Comparison of ENCODE assay signal across 8 cellular contexts in the genomic region with DNA sequence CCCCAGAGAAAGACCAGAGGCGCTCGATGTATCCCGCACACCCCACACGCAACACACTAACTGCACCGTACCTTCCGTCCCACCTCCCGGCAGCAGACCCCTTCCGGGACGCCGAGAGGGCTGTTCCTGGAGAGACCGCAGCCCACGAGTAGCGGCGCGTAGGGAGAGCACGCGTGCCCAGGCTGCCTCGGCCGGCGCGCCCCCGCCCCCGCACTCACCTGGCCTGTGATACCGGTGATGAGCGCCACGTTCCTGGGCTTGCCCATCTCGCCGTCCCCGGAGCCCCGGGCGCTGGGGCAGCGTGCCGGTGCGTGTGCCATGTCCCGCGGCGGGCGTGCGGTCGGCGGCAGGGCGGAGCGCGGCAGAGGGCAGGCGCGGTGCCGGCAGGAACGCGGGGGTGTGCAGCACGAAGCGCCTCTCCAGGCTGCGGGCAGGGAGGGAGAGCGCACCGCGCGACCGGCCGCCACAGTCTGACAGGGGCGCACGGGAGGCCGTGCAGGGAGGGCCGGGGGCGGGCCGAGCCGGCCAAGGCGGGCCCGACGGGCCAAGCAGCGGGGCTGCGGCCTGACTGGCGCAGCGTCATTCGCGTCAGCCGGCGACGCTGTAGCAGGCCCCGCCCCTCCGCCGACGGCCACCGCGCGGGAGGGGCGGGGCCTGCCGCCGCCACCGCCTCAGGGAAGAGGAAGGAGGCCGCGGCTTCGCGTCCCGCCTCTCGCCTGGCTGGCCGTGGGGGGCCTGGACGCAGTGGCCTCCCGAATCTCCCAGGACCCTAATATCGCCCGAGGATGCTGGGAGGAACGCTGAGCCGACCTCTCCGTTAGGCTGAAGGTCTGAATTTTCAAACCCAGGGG. TPM values are rescaled to one million over a fixed set of nuclear protein-coding genes. Genes with fewer than 3 reads are reported as not detected.
DNase-seq lines count a peak whose midpoint lies in the region; ATAC-seq and TF ChIP-seq lines count a peak whose summit lies in the region.

A gene (minus strand): TSS at position 503 of the 851 bp plus-strand sequence.

- no peaks in the 10 kb centered on the region for H3K27me3 ChIP-seq in kidney epithelial cell (ENCODE audit: control insufficient read depth, insufficient read depth, low read length)

- DNase-seq in AG09309 (ENCODE audit: low read depth), result peak; percentile 39
- peak; percentile 84 for DNase-seq in NCI-H2227 treated with DMSO at 0.1 percent for 48 hours (lab: John Stamatoyannopoulos, UW)
- DNase-seq in activated CD4-positive, alpha-beta T cell treated with anti-CD3 and anti-CD28 coated beads for 1 hour, result peak; percentile 71
- peak; percentile 85 for DNase-seq in cerebellar cortex (ENCODE audit: low spot score)
- peak; percentile 66 for DNase-seq in kidney epithelial cell (ENCODE audit: low read depth)
- DNase-seq in stimulated activated CD4-positive, alpha-beta T cell treated with anti-CD3 and anti-CD28 coated beads, Interleukin-15, amount 100 ng/mL, for 24 hours, result peak; percentile 87

- TF ChIP-seq CTCF in AG09309 (IDR thresholded peaks at IDR 0.05; ENCODE audit: control insufficient read depth, insufficient read depth, low read depth, low read length, missing control alignments) (no peak), kidney epithelial cell (IDR thresholded peaks at IDR 0.05; ENCODE audit: insufficient read depth, low read length, poor library complexity, severe bottlenecking) (no peak)

- ATAC-seq in GM18907 (IDR thresholded peaks at IDR 0.05; ENCODE audit: unreplicated experiment), result peak; percentile 94
- peak; percentile 88 for ATAC-seq in HG03135 (IDR thresholded peaks at IDR 0.05; ENCODE audit: unreplicated experiment)

- no peaks in the 10 kb centered on the region for H3K36me3 ChIP-seq in kidney epithelial cell (ENCODE audit: control insufficient read depth, insufficient read depth, low read length)

- H3K4me3 ChIP-seq in AG09309 (ENCODE audit: control insufficient read depth, low read depth, low read length) (peak within 1 kb of the TSS; percentile 91), kidney epithelial cell (ENCODE audit: low read depth, low read length) (peak within 1 kb of the TSS; percentile 64)

RNA-seq across cellular contexts. Expression of the gene that starts here (rescaled TPM):
- 27.0 and 40.5 TPM in 2 replicates for total RNA-seq in kidney epithelial cell

Comparison
In these comparisons a context has a peak if more than half of its experiments do, and no peak if none do; other contexts are left out.
1. Peak in every context shown above with its lines: DNase-seq, ATAC-seq and H3K4me3 ChIP-seq.